8 cellular contexts compared by ENCODE assay signal in genomic region chr1:153958111-153958960, GRCh38.
A peak's percentile ranks its signal among the peaks of the same experiment; 100 is the strongest.
DNase-seq lines count a peak whose midpoint lies in the region; ATAC-seq, FAIRE-seq and TF ChIP-seq lines count a peak whose summit lies in the region.

A gene with protein sequence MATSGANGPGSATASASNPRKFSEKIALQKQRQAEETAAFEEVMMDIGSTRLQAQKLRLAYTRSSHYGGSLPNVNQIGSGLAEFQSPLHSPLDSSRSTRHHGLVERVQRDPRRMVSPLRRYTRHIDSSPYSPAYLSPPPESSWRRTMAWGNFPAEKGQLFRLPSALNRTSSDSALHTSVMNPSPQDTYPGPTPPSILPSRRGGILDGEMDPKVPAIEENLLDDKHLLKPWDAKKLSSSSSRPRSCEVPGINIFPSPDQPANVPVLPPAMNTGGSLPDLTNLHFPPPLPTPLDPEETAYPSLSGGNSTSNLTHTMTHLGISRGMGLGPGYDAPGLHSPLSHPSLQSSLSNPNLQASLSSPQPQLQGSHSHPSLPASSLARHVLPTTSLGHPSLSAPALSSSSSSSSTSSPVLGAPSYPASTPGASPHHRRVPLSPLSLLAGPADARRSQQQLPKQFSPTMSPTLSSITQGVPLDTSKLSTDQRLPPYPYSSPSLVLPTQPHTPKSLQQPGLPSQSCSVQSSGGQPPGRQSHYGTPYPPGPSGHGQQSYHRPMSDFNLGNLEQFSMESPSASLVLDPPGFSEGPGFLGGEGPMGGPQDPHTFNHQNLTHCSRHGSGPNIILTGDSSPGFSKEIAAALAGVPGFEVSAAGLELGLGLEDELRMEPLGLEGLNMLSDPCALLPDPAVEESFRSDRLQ (minus strand): TSS chr1:153958612. CDS start chr1:153958497, 115 bp downstream.

- peak; percentile 98 for DNase-seq in AG10803 (ENCODE audit: low read depth)
- peak; percentile 98 for DNase-seq in NCI-H446 treated with DMSO at 0.1 percent for 48 hours (lab: John Stamatoyannopoulos, UW)
- peak; percentile 99 for DNase-seq in cerebellar cortex (ENCODE audit: low spot score)
- peak; percentile 95 for DNase-seq in stimulated activated CD4-positive, alpha-beta T cell treated with anti-CD3 and anti-CD28 coated beads, Interleukin-12 subunit alpha, Interleukin-12 subunit beta, amount 100 ng/mL, for 4 hours

- no peak; the same call in 1 of the 2 replicates for TF ChIP-seq CTCF in AG10803 (conservative IDR thresholded peaks at IDR 0.05; ENCODE audit: low read length)

- FAIRE-seq in islet of Langerhans (lab: Jason Lieb, UNC) = peak; percentile 91

- peak within 1 kb of the TSS; percentile 96 for H3K4me3 ChIP-seq in AG10803 (ENCODE audit: low read length)

- ATAC-seq in GM19043 (IDR thresholded peaks at IDR 0.05; ENCODE audit: low read depth, unreplicated experiment) = peak; percentile 76
- ATAC-seq in HG03378 (IDR thresholded peaks at IDR 0.05; ENCODE audit: unreplicated experiment) = peak; percentile 71
- peak; percentile 93 for ATAC-seq in activated CD4-positive, CD25-positive, alpha-beta regulatory T cell treated with anti-CD3 and anti-CD28 coated beads, Interleukin-2, amount 50 U/mL, for 24 hours

Comparison
In these comparisons a context has a peak if more than half of its experiments do, and no peak if none do; other contexts are left out.
1. Peak in every context shown above with its lines: DNase-seq, ATAC-seq and H3K4me3 ChIP-seq.